ENCODE assay signal across 12 cellular contexts in the genomic region with DNA sequence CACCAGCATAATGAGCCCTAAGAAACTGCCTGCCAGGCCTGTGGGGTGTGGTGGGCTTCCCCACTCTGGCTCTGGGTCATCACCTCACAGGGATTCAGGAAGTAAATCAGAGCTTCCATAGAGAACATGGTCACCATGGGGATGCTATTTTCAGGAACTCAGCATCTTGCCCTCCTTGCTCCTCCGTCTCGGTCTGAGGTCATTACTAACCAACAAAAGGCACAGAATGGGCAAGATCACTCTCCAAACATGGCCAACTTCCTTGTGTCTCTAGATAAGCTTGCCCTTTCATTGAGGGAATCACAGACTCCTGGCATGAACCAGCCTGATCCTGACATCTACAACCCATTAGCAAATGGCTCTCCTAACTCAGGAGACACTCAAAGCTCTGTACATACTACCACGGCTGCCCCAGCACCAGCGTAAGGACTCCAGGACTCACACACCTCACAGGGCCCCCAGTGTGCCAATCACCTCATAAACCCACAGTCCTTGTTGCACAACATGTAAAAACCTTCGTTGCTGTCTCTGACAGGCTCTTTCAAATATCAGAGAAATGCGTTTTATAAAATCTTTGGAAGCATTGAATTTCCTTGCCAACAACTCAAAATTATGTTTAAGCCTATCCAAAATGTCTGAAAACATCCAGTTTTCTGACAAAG. TPM values are rescaled to one million over a fixed set of nuclear protein-coding genes. Genes with fewer than 3 reads are reported as not detected.
DNase-seq lines count a peak whose midpoint lies in the region; ATAC-seq and TF ChIP-seq lines count a peak whose summit lies in the region.
"Had no signal": no experiment of that assay in that cellular context is flagged by ENCODE, and none has a peak within 500 bp of the region (broad histone marks: within the 10 kb centered on the region; RNA-seq: fewer than 3 reads in every experiment).

No MANE protein-coding gene starts in this region.

- H3K36me3 ChIP-seq in muscle layer of duodenum (ENCODE audit: control insufficient read depth in 1 of 2, insufficient read depth in 2 of 2, low read length in 2 of 2), result peaks cover 10 to 14% of the 10 kb centered on the region in 2 donors
- H3K36me3 ChIP-seq in urinary bladder (ENCODE audit: insufficient read depth), result no peaks in the 10 kb centered on the region
- H3K36me3 ChIP-seq in HAP-1 (replicated peaks), result peaks cover 13% of the 10 kb centered on the region

- peaks cover 3% of the 10 kb centered on the region for H3K9me3 Mint-ChIP-seq in activated T-cell treated with anti-CD3 and anti-CD28 coated beads, Interleukin-2, amount 50 U/mL, for 24 hours
- H3K9me3 Mint-ChIP-seq: activated naive CD4-positive, alpha-beta T cell treated with anti-CD3 and anti-CD28 coated beads for 36 hours had no signal

- H3K36me3 Mint-ChIP-seq in activated T-cell treated with anti-CD3 and anti-CD28 coated beads, Interleukin-2, amount 50 U/mL, for 24 hours (ENCODE audit: low read depth), result peaks cover 57% of the 10 kb centered on the region

- H3K4me3 ChIP-seq in cardiac fibroblast (replicated peaks in 1 of 2; ENCODE audit: low read depth in 2 of 2, low read length in 2 of 2), result no peak overlapping the region
- no peak overlapping the region for H3K4me3 ChIP-seq in muscle layer of duodenum (ENCODE audit: low read depth in 1 of 2, low read length in 2 of 2)
- H3K4me3 ChIP-seq in urinary bladder (ENCODE audit: low read depth, low read length), result no peak overlapping the region
- no peak overlapping the region for H3K4me3 ChIP-seq in HAP-1
- H3K4me3 ChIP-seq: SK-N-MC had no signal

- in situ Hi-C loops in HAP-1 (cut with MboI; ENCODE audit: low sequenced_read_pairs), result no loop called here

- no peak overlapping the region for H3K4me3 Mint-ChIP-seq in activated T-cell treated with anti-CD3 and anti-CD28 coated beads, Interleukin-2, amount 50 U/mL, for 24 hours
- H3K4me3 Mint-ChIP-seq: activated naive CD4-positive, alpha-beta T cell treated with anti-CD3 and anti-CD28 coated beads for 36 hours had no signal

- 67% methylated on average over 6 of the region's 6 CpGs for WGBS in urinary bladder

- peaks cover 76% of the 10 kb centered on the region for H3K4me1 Mint-ChIP-seq in activated T-cell treated with anti-CD3 and anti-CD28 coated beads, Interleukin-2, amount 50 U/mL, for 24 hours (ENCODE audit: low read depth)

- TF ChIP-seq CTCF in cardiac fibroblast (IDR thresholded peaks at IDR 0.05; ENCODE audit: low read depth, low read length), result no peak

- no peak for DNase-seq in activated T-cell treated with anti-CD3 and anti-CD28 coated beads, Interleukin-2, amount 50 U/mL, for 24 hours
- DNase-seq in activated T-cell treated with anti-CD3 and anti-CD28 coated beads, Interleukin-2, amount 50 U/mL, for 1 hour, result no peak
- peak; percentile 34 for DNase-seq in cardiac fibroblast (ENCODE audit: low read depth in 2 of 2)
- DNase-seq in NCI-H2081 treated with DMSO at 0.1 percent for 48 hours (lab: John Stamatoyannopoulos, UW), result no peak
- no peak for DNase-seq in HAP-1 (ENCODE audit: low spot score in 2 of 2)
- DNase-seq: activated naive CD4-positive, alpha-beta T cell treated with anti-CD3 and anti-CD28 coated beads for 36 hours; glutamatergic neuron had no signal

- no peak for ATAC-seq in GM19455 (IDR thresholded peaks at IDR 0.05; ENCODE audit: unreplicated experiment)

- H3K27ac ChIP-seq in muscle layer of duodenum (ENCODE audit: low read length) (peak overlapping the region; percentile 90), urinary bladder (ENCODE audit: low read depth) (peak overlapping the region; percentile 76)
- H3K27ac ChIP-seq: SK-N-MC had no signal

- H3K27me3 ChIP-seq in muscle layer of duodenum (ENCODE audit: low read depth, low read length) (no peaks in the 10 kb centered on the region), HAP-1 (ENCODE audit: low read depth) (no peaks in the 10 kb centered on the region)

- no peaks in the 10 kb centered on the region for H3K27me3 Mint-ChIP-seq in activated T-cell treated with anti-CD3 and anti-CD28 coated beads, Interleukin-2, amount 50 U/mL, for 24 hours

- H3K4me1 ChIP-seq in muscle layer of duodenum (ENCODE audit: control insufficient read depth in 1 of 2, insufficient read depth in 2 of 2, low read length in 2 of 2) (peaks cover 48 to 77% of the 10 kb centered on the region in 2 donors), urinary bladder (ENCODE audit: insufficient read depth) (peaks cover 6% of the 10 kb centered on the region), HAP-1 (no peaks in the 10 kb centered on the region; the same call in 1 of the 2 replicates)

- peak overlapping the region; percentile 72 for H3K27ac Mint-ChIP-seq in activated T-cell treated with anti-CD3 and anti-CD28 coated beads, Interleukin-2, amount 50 U/mL, for 24 hours
- H3K27ac Mint-ChIP-seq: activated naive CD4-positive, alpha-beta T cell treated with anti-CD3 and anti-CD28 coated beads for 36 hours had no signal

- H3K9me3 ChIP-seq in muscle layer of duodenum (ENCODE audit: control insufficient read depth in 1 of 2, low read length in 2 of 2) (no peaks in the 10 kb centered on the region), HAP-1 (no peaks in the 10 kb centered on the region)

RNA-seq across cellular contexts. Expression of a gene that starts 7.4 kb away (rescaled TPM):
- total RNA-seq in urinary bladder, result 26.6 TPM
- 58.9 TPM for polyA plus RNA-seq in urinary bladder

RNA-seq across cellular contexts. Expression of a gene that starts 39.1 kb away (rescaled TPM):
- 1.0 TPM for total RNA-seq in urinary bladder
- polyA plus RNA-seq in urinary bladder, result 0.77 TPM
- total RNA-seq: activated naive CD4-positive, alpha-beta T cell treated with anti-CD3 and anti-CD28 coated beads for 36 hours had no signal
- polyA plus RNA-seq: BJ had no signal

RNA-seq across cellular contexts. Expression of a gene that starts 45.0 kb away (rescaled TPM):
- 0.63 TPM for total RNA-seq in urinary bladder
- 1.6 TPM for polyA plus RNA-seq in urinary bladder
- polyA plus RNA-seq: BJ had no signal

Comparison
In these comparisons a context has a peak if more than half of its experiments do, and no peak if none do; other contexts are left out.
1. DNase-seq: peak in cardiac fibroblast (2 of 2); none in activated T-cell treated with anti-CD3 and anti-CD28 coated beads, Interleukin-2, amount 50 U/mL, for 24 hours (single experiment), activated T-cell treated with anti-CD3 and anti-CD28 coated beads, Interleukin-2, amount 50 U/mL, for 1 hour (single experiment), NCI-H2081 treated with DMSO at 0.1 percent for 48 hours (single experiment) and HAP-1 (0 of 2).